30 cellular contexts compared by ENCODE assay signal in the genomic region with DNA sequence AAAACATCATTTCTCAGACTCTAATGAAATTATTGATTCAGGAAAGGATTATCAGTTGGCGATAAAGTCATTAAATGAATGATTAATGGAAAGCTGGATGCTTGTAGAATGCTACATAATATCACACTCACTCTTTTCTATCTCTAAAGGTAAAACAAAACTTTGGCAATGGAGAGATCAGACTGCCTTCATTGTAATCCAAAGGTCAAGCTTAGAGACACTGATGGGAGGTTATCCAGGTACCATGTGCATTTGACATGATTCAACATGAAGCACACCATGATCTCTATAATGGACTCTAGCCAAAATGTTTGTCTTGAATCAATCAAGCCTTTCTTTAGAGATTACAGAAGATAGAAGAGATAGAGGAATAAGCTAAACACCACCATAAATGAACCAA.
"Had no signal": no experiment of that assay in that cellular context is flagged by ENCODE, and none has a peak within 500 bp of the region (broad histone marks: within the 10 kb centered on the region; RNA-seq: fewer than 3 reads in every experiment).

No MANE protein-coding gene starts in this region.

- DNase-seq: activated B cell treated with CpG ODN at 0.5 μM for 24 hours; activated CD4-positive, alpha-beta T cell treated with anti-CD3 and anti-CD28 coated beads for 1 hour; activated CD4-positive, alpha-beta T cell treated with anti-CD3 and anti-CD28 coated beads, Interleukin-2, amount 10 ng/mL, durations not matched to agents 24 days and 14 days; activated CD4-positive, alpha-beta T cell treated with anti-CD3 and anti-CD28 coated beads, Interleukin-2, amount 50 U/mL, for 48 hours; activated CD8-positive, alpha-beta memory T cell treated with anti-CD3 and anti-CD28 coated beads, Interleukin-2, amount 10 ng/mL, durations not matched to agents 7 days and 5 days; activated effector memory CD4-positive, alpha-beta T cell treated with Interleukin-2 at 50 U/mL for 16 hours; activated naive CD4-positive, alpha-beta T cell; activated T-cell treated with anti-CD3 and anti-CD28 coated beads, Interleukin-2, amount 50 U/mL, for 24 hours; aorta; Karpas-422; NCI-H1048; NCI-H146; NCI-H187 treated with DMSO at 0.1 percent for 48 hours; NCI-H2081 treated with DMSO at 0.1 percent for 48 hours; NCI-H345; NCI-H510A; NCI-H526 treated with DMSO at 0.1 percent for 48 hours; NCI-H82; NK-92 treated with Interleukin-12 subunit alpha and Interleukin-12 subunit beta, amount 100 ng/mL, for 24 hours; OCI-M1; Peyer's patch; Right ventricle myocardium superior; T-helper 17 cell; T-helper 9 cell had no signal

- H3K27ac ChIP-seq: cardiac muscle cell, Peyer's patch, RWPE1, SJSA1 had no signal

- ATAC-seq: activated CD8-positive, alpha-beta memory T cell treated with anti-CD3 and anti-CD28 coated beads, Interleukin-2, amount 10 ng/mL, durations not matched to agents 7 days and 5 days; K562; T-helper 17 cell had no signal

- H3K4me3 Mint-ChIP-seq: activated B cell treated with CpG ODN at 0.5 μM for 24 hours; activated CD4-positive, alpha-beta T cell treated with anti-CD3 and anti-CD28 coated beads, Interleukin-2, amount 10 ng/mL, durations not matched to agents 24 days and 14 days; activated CD8-positive, alpha-beta memory T cell treated with anti-CD3 and anti-CD28 coated beads, Interleukin-2, amount 10 ng/mL, durations not matched to agents 7 days and 5 days; activated naive CD4-positive, alpha-beta T cell treated with anti-CD3 and anti-CD28 coated beads, Interleukin-2, amount 50 U/mL, for 24 hours; activated T-cell treated with anti-CD3 and anti-CD28 coated beads, Interleukin-2, amount 50 U/mL, for 24 hours; activated T-helper 1 cell treated with anti-CD3 and anti-CD28 coated beads, Interleukin-12 subunit alpha, Interleukin-12 subunit beta, Interleukin-2, Interleukin-4 antibody, amounts not matched to agents 30 ng/mL and 10 ng/mL and 1 ng/mL, durations not matched to agents 14 hours and 24 hours and 36 hours; T-helper 17 cell had no signal

- H3K27ac Mint-ChIP-seq: activated B cell treated with CpG ODN at 0.5 μM for 24 hours; activated CD4-positive, alpha-beta T cell treated with anti-CD3 and anti-CD28 coated beads, Interleukin-2, amount 10 ng/mL, durations not matched to agents 24 days and 14 days; activated CD8-positive, alpha-beta memory T cell treated with anti-CD3 and anti-CD28 coated beads, Interleukin-2, amount 10 ng/mL, durations not matched to agents 7 days and 5 days; activated naive CD4-positive, alpha-beta T cell treated with anti-CD3 and anti-CD28 coated beads, Interleukin-2, amount 50 U/mL, for 24 hours; activated T-cell treated with anti-CD3 and anti-CD28 coated beads, Interleukin-2, amount 50 U/mL, for 24 hours; activated T-helper 1 cell treated with anti-CD3 and anti-CD28 coated beads, Interleukin-12 subunit alpha, Interleukin-12 subunit beta, Interleukin-2, Interleukin-4 antibody, amounts not matched to agents 30 ng/mL and 10 ng/mL and 1 ng/mL, durations not matched to agents 14 hours and 24 hours and 36 hours; T-helper 17 cell had no signal

- H3K4me3 ChIP-seq: cardiac muscle cell, K562, Peyer's patch, SJSA1 had no signal

- H3K4me1 Mint-ChIP-seq: activated B cell treated with CpG ODN at 0.5 μM for 24 hours; activated CD4-positive, alpha-beta T cell treated with anti-CD3 and anti-CD28 coated beads, Interleukin-2, amount 10 ng/mL, durations not matched to agents 24 days and 14 days; activated CD8-positive, alpha-beta memory T cell treated with anti-CD3 and anti-CD28 coated beads, Interleukin-2, amount 10 ng/mL, durations not matched to agents 7 days and 5 days; activated naive CD4-positive, alpha-beta T cell treated with anti-CD3 and anti-CD28 coated beads, Interleukin-2, amount 50 U/mL, for 24 hours; T-helper 17 cell had no signal

- H3K4me1 ChIP-seq: Peyer's patch had no signal

- H3K36me3 Mint-ChIP-seq: activated CD8-positive, alpha-beta memory T cell treated with anti-CD3 and anti-CD28 coated beads, Interleukin-2, amount 10 ng/mL, durations not matched to agents 7 days and 5 days; activated naive CD4-positive, alpha-beta T cell treated with anti-CD3 and anti-CD28 coated beads, Interleukin-2, amount 50 U/mL, for 24 hours had no signal

- H3K9me3 ChIP-seq: Peyer's patch, SJSA1 had no signal

- H3K9me3 Mint-ChIP-seq: activated B cell treated with CpG ODN at 0.5 μM for 24 hours; activated CD4-positive, alpha-beta T cell treated with anti-CD3 and anti-CD28 coated beads, Interleukin-2, amount 10 ng/mL, durations not matched to agents 24 days and 14 days; activated naive CD4-positive, alpha-beta T cell treated with anti-CD3 and anti-CD28 coated beads, Interleukin-2, amount 50 U/mL, for 24 hours; activated T-cell treated with anti-CD3 and anti-CD28 coated beads, Interleukin-2, amount 50 U/mL, for 24 hours; activated T-helper 1 cell treated with anti-CD3 and anti-CD28 coated beads, Interleukin-12 subunit alpha, Interleukin-12 subunit beta, Interleukin-2, Interleukin-4 antibody, amounts not matched to agents 30 ng/mL and 10 ng/mL and 1 ng/mL, durations not matched to agents 14 hours and 24 hours and 36 hours had no signal
